ENCODE assay signal across 1 cellular context in genomic region chr7:128409435-128410091, GRCh38.
A peak's percentile ranks its signal among the peaks of the same experiment; 100 is the strongest.
TF ChIP-seq lines count a peak whose summit lies in the region.

IMPDH1 (minus strand) TSS chr7:128409982; CDS start chr7:128409901, 81 bp downstream.

TF ChIP-seq in K562, 482 proteins besides CTCF, POLR2A, EP300 and RAD21 (continued from another document and continues in another):
- TF ChIP-seq FOXP4 (CRISPR knock-in tag; IDR thresholded peaks at IDR 0.05; ENCODE audit: borderline replicate concordance), result 0 out of 2 replicates have a peak, but pooled peaks have one; percentile 26
- peak; percentile 81 for TF ChIP-seq PCBP1 (IDR thresholded peaks at IDR 0.05; ENCODE audit: low read depth, low read length, poor library complexity, severe bottlenecking)
- TF ChIP-seq XRCC5 (IDR thresholded peaks at IDR 0.05; ENCODE audit: low read depth, low read length), result no peak
- TF ChIP-seq ZFX (CRISPR knock-in tag; IDR thresholded peaks at IDR 0.05), result peak; percentile 88
- no peak for TF ChIP-seq CBX5 (IDR thresholded peaks at IDR 0.05; ENCODE audit: borderline replicate concordance, low read depth)
- TF ChIP-seq POLR2AphosphoS2 (IDR thresholded peaks at IDR 0.05; ENCODE audit: low read length), result no peak
- no peak for TF ChIP-seq NCOA4 (IDR thresholded peaks at IDR 0.05; ENCODE audit: partially characterized antibody)
- TF ChIP-seq MCM2 (IDR thresholded peaks at IDR 0.05; ENCODE audit: low read depth), result no peak
- no peak for TF ChIP-seq CREB3 (tag; conservative IDR thresholded peaks at IDR 0.05; ENCODE audit: low read depth)
- TF ChIP-seq ZSCAN29 (IDR thresholded peaks at IDR 0.05), result 0 out of 2 replicates have a peak, but pooled peaks have one; percentile 41
- peak; percentile 58 for TF ChIP-seq CREB1 (IDR thresholded peaks at IDR 0.05)
- TF ChIP-seq CREB1 (CRISPR knock-in tag; IDR thresholded peaks at IDR 0.05), result no peak; the same call in 1 of the 2 replicates
- TF ChIP-seq FUS (optimal IDR thresholded peaks at IDR 0.05; ENCODE audit: low read depth, low read length), result peak; percentile 85
- TF ChIP-seq, protein P1, sequence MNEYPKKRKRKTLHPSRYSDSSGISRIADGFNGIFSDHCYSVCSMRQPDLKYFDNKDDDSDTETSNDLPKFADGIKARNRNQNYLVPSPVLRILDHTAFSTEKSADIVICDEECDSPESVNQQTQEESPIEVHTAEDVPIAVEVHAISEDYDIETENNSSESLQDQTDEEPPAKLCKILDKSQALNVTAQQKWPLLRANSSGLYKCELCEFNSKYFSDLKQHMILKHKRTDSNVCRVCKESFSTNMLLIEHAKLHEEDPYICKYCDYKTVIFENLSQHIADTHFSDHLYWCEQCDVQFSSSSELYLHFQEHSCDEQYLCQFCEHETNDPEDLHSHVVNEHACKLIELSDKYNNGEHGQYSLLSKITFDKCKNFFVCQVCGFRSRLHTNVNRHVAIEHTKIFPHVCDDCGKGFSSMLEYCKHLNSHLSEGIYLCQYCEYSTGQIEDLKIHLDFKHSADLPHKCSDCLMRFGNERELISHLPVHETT (CRISPR knock-in tag; conservative IDR thresholded peaks at IDR 0.05 in 1 of 2, IDR thresholded peaks at IDR 0.05 in 1 of 2), result peak in 1 of 2 experiments; percentile 99; a peak in 2 of 4 replicates
- TF ChIP-seq ZKSCAN8 (CRISPR knock-in tag; IDR thresholded peaks at IDR 0.05), result no peak
- no peak for TF ChIP-seq RHOXF2B (CRISPR knock-in tag; conservative IDR thresholded peaks at IDR 0.05)
- TF ChIP-seq RBBP5 (IDR thresholded peaks at IDR 0.05; ENCODE audit: borderline replicate concordance, insufficient read depth, low read length, poor library complexity, severe bottlenecking), result peak; percentile 83
- no peak for TF ChIP-seq CC2D1A (IDR thresholded peaks at IDR 0.05)
- TF ChIP-seq ZNF274 (IDR thresholded peaks at IDR 0.05; ENCODE audit: borderline replicate concordance, low read depth, low read length), result no peak
- TF ChIP-seq, protein P2, sequence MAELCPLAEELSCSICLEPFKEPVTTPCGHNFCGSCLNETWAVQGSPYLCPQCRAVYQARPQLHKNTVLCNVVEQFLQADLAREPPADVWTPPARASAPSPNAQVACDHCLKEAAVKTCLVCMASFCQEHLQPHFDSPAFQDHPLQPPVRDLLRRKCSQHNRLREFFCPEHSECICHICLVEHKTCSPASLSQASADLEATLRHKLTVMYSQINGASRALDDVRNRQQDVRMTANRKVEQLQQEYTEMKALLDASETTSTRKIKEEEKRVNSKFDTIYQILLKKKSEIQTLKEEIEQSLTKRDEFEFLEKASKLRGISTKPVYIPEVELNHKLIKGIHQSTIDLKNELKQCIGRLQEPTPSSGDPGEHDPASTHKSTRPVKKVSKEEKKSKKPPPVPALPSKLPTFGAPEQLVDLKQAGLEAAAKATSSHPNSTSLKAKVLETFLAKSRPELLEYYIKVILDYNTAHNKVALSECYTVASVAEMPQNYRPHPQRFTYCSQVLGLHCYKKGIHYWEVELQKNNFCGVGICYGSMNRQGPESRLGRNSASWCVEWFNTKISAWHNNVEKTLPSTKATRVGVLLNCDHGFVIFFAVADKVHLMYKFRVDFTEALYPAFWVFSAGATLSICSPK (IDR thresholded peaks at IDR 0.05; ENCODE audit: borderline replicate concordance), result no peak
- no peak for TF ChIP-seq ZNF444 (CRISPR knock-in tag; IDR thresholded peaks at IDR 0.05)
- TF ChIP-seq CBX2 (IDR thresholded peaks at IDR 0.05; ENCODE audit: insufficient read depth, low read length, poor library complexity, severe bottlenecking), result no peak
- TF ChIP-seq ELF2 (CRISPR knock-in tag; IDR thresholded peaks at IDR 0.05), result peak; percentile 72
- TF ChIP-seq ATF4 (CRISPR knock-in tag; IDR thresholded peaks at IDR 0.05), result no peak
- no peak for TF ChIP-seq TAL1 (IDR thresholded peaks at IDR 0.05)
- no peak for TF ChIP-seq PHF20 (IDR thresholded peaks at IDR 0.05; ENCODE audit: partially characterized antibody)
- TF ChIP-seq SMAD3 (CRISPR knock-in tag; conservative IDR thresholded peaks at IDR 0.05), result no peak
- TF ChIP-seq SMARCA4 (IDR thresholded peaks at IDR 0.05), result no peak
- no peak for TF ChIP-seq DIDO1 (tag; IDR thresholded peaks at IDR 0.05; ENCODE audit: low read depth)
- TF ChIP-seq, protein P3, sequence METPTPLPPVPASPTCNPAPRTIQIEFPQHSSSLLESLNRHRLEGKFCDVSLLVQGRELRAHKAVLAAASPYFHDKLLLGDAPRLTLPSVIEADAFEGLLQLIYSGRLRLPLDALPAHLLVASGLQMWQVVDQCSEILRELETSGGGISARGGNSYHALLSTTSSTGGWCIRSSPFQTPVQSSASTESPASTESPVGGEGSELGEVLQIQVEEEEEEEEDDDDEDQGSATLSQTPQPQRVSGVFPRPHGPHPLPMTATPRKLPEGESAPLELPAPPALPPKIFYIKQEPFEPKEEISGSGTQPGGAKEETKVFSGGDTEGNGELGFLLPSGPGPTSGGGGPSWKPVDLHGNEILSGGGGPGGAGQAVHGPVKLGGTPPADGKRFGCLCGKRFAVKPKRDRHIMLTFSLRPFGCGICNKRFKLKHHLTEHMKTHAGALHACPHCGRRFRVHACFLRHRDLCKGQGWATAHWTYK (CRISPR knock-in tag; IDR thresholded peaks at IDR 0.05), result 0 out of 2 replicates have a peak, but pooled peaks have one; percentile 72
- TF ChIP-seq ZNF124 (CRISPR knock-in tag; IDR thresholded peaks at IDR 0.05), result no peak
- TF ChIP-seq, protein P4, sequence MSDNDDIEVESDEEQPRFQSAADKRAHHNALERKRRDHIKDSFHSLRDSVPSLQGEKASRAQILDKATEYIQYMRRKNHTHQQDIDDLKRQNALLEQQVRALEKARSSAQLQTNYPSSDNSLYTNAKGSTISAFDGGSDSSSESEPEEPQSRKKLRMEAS (CRISPR knock-in tag; IDR thresholded peaks at IDR 0.05), result no peak
- TF ChIP-seq KLF10 (CRISPR knock-in tag; IDR thresholded peaks at IDR 0.05), result no peak
- TF ChIP-seq ZNF165 (CRISPR knock-in tag; IDR thresholded peaks at IDR 0.05; ENCODE audit: borderline replicate concordance), result no peak
- TF ChIP-seq, protein P5, sequence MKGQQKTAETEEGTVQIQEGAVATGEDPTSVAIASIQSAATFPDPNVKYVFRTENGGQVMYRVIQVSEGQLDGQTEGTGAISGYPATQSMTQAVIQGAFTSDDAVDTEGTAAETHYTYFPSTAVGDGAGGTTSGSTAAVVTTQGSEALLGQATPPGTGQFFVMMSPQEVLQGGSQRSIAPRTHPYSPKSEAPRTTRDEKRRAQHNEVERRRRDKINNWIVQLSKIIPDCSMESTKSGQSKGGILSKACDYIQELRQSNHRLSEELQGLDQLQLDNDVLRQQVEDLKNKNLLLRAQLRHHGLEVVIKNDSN (CRISPR knock-in tag; IDR thresholded peaks at IDR 0.05), result no peak
- no peak for TF ChIP-seq ELF1 (tag; IDR thresholded peaks at IDR 0.05)
- TF ChIP-seq KDM5B (IDR thresholded peaks at IDR 0.05; ENCODE audit: insufficient replicate concordance, low read depth, low read length), result peak; percentile 83
- TF ChIP-seq PRPF4 (IDR thresholded peaks at IDR 0.05; ENCODE audit: insufficient read depth, low read depth, low read length, poor library complexity, severe bottlenecking), result no peak
- TF ChIP-seq ZBTB11 (CRISPR knock-in tag; IDR thresholded peaks at IDR 0.05), result peak in 2 of 3 experiments; percentile 38 to 91; a peak in 3 of 6 replicates
- no peak for TF ChIP-seq SMAD2 (IDR thresholded peaks at IDR 0.05; ENCODE audit: low read depth, low read length)
- TF ChIP-seq ZNF707 (CRISPR knock-in tag; conservative IDR thresholded peaks at IDR 0.05), result no peak
- no peak for TF ChIP-seq BACH1 (tag; IDR thresholded peaks at IDR 0.05)
- TF ChIP-seq SRSF9 (IDR thresholded peaks at IDR 0.05; ENCODE audit: borderline replicate concordance, low read depth, low read length), result no peak
- no peak for TF ChIP-seq NFXL1 (CRISPR knock-in tag; IDR thresholded peaks at IDR 0.05)
- no peak for TF ChIP-seq ZNF324 (CRISPR knock-in tag; IDR thresholded peaks at IDR 0.05)
- TF ChIP-seq SIN3A (IDR thresholded peaks at IDR 0.05; ENCODE audit: borderline replicate concordance in 2 of 2, control insufficient read depth in 1 of 2, low read depth in 2 of 2, low read length in 2 of 2), result peak in 1 of 2 experiments; percentile 49; a peak in 1 of 4 replicates
- TF ChIP-seq, protein P6, sequence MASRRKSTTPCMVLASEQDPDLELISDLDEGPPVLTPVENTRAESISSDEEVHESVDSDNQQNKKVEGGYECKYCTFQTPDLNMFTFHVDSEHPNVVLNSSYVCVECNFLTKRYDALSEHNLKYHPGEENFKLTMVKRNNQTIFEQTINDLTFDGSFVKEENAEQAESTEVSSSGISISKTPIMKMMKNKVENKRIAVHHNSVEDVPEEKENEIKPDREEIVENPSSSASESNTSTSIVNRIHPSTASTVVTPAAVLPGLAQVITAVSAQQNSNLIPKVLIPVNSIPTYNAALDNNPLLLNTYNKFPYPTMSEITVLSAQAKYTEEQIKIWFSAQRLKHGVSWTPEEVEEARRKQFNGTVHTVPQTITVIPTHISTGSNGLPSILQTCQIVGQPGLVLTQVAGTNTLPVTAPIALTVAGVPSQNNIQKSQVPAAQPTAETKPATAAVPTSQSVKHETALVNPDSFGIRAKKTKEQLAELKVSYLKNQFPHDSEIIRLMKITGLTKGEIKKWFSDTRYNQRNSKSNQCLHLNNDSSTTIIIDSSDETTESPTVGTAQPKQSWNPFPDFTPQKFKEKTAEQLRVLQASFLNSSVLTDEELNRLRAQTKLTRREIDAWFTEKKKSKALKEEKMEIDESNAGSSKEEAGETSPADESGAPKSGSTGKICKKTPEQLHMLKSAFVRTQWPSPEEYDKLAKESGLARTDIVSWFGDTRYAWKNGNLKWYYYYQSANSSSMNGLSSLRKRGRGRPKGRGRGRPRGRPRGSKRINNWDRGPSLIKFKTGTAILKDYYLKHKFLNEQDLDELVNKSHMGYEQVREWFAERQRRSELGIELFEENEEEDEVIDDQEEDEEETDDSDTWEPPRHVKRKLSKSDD (conservative IDR thresholded peaks at IDR 0.05; ENCODE audit: low read length), result no peak
- no peak for TF ChIP-seq ZKSCAN3 (CRISPR knock-in tag; IDR thresholded peaks at IDR 0.05)
